In genomic region chr15:32701863-32702262, GRCh38 we compare ENCODE assay signal across 19 cellular contexts. TPM values are rescaled to one million over a fixed set of nuclear protein-coding genes. Genes with fewer than 3 reads are reported as not detected.
"Had no signal": no experiment of that assay in that cellular context is flagged by ENCODE, and none has a peak within 500 bp of the region (broad histone marks: within the 10 kb centered on the region; RNA-seq: fewer than 3 reads in every experiment).

No MANE protein-coding gene starts in this region.

- H3K4me3 ChIP-seq: cardiac muscle cell, thyroid gland had no signal

- H3K27ac Mint-ChIP-seq: activated naive CD4-positive, alpha-beta T cell treated with anti-CD3 and anti-CD28 coated beads for 36 hours; activated naive CD8-positive, alpha-beta T cell treated with anti-CD3 and anti-CD28 coated beads, Interleukin-2, amount 50 U/mL, for 24 hours; activated T-helper 17 cell treated with anti-CD3 and anti-CD28 coated beads, Interleukin-2, amount 50 U/mL, for 72 hours; natural killer cell; stimulated activated naive B cell treated with anti-CD40 and anti-IgM and Interleukin-4, amounts not matched to agents 10 μg/mL and 1 μg/mL and 100 μg/mL, for 72 hours had no signal

- H3K36me3 Mint-ChIP-seq: natural killer cell; stimulated activated naive B cell treated with anti-CD40 and anti-IgM and Interleukin-4, amounts not matched to agents 10 μg/mL and 1 μg/mL and 100 μg/mL, for 72 hours had no signal

- H3K4me1 Mint-ChIP-seq: activated naive CD8-positive, alpha-beta T cell treated with anti-CD3 and anti-CD28 coated beads, Interleukin-2, amount 50 U/mL, for 24 hours; activated T-helper 17 cell treated with anti-CD3 and anti-CD28 coated beads, Interleukin-2, amount 50 U/mL, for 72 hours; natural killer cell; stimulated activated naive B cell treated with anti-CD40 and anti-IgM and Interleukin-4, amounts not matched to agents 10 μg/mL and 1 μg/mL and 100 μg/mL, for 72 hours had no signal

- H3K4me3 Mint-ChIP-seq: activated naive CD4-positive, alpha-beta T cell treated with anti-CD3 and anti-CD28 coated beads for 36 hours; activated naive CD8-positive, alpha-beta T cell treated with anti-CD3 and anti-CD28 coated beads, Interleukin-2, amount 50 U/mL, for 24 hours; activated T-helper 17 cell treated with anti-CD3 and anti-CD28 coated beads, Interleukin-2, amount 50 U/mL, for 72 hours; natural killer cell; stimulated activated naive B cell treated with anti-CD40 and anti-IgM and Interleukin-4, amounts not matched to agents 10 μg/mL and 1 μg/mL and 100 μg/mL, for 72 hours had no signal

- H3K4me1 ChIP-seq: thyroid gland had no signal

- H3K9me3 Mint-ChIP-seq: activated naive CD4-positive, alpha-beta T cell treated with anti-CD3 and anti-CD28 coated beads for 36 hours; activated naive CD8-positive, alpha-beta T cell treated with anti-CD3 and anti-CD28 coated beads, Interleukin-2, amount 50 U/mL, for 24 hours; activated T-helper 17 cell treated with anti-CD3 and anti-CD28 coated beads, Interleukin-2, amount 50 U/mL, for 72 hours; natural killer cell; stimulated activated naive B cell treated with anti-CD40 and anti-IgM and Interleukin-4, amounts not matched to agents 10 μg/mL and 1 μg/mL and 100 μg/mL, for 72 hours had no signal

- H3K36me3 ChIP-seq: cardiac muscle cell, neutrophil, thyroid gland had no signal

- ATAC-seq: activated naive CD8-positive, alpha-beta T cell treated with anti-CD3 and anti-CD28 coated beads, Interleukin-2, amount 50 U/mL, for 24 hours; activated T-helper 17 cell treated with anti-CD3 and anti-CD28 coated beads, Interleukin-2, amount 50 U/mL, for 72 hours; left ventricle myocardium superior; natural killer cell; stimulated activated naive B cell treated with anti-CD40 and anti-IgM and Interleukin-4, amounts not matched to agents 10 μg/mL and 1 μg/mL and 100 μg/mL, for 72 hours had no signal

- H3K27ac ChIP-seq: cardiac muscle cell, neutrophil, thyroid gland had no signal

- H3K27me3 ChIP-seq: cardiac muscle cell, thyroid gland had no signal

- DNase-seq: activated CD4-positive, CD25-positive, alpha-beta regulatory T cell treated with anti-CD3 and anti-CD28 coated beads, Interleukin-2, amount 50 U/mL, for 72 hours; activated naive CD4-positive, alpha-beta T cell treated with anti-CD3 and anti-CD28 coated beads for 36 hours; activated naive CD8-positive, alpha-beta T cell treated with anti-CD3 and anti-CD28 coated beads, Interleukin-2, amount 50 U/mL, for 24 hours; aorta; erythroblast; hypothalamus; left ventricle myocardium superior; natural killer cell; posterior cingulate gyrus; retina; stimulated activated CD4-positive, alpha-beta T cell treated with anti-CD3 and anti-CD28 coated beads, Interleukin-15, amount 100 ng/mL, for 24 hours; stimulated activated CD4-positive, alpha-beta T cell treated with anti-CD3 and anti-CD28 coated beads, Interleukin-4, amount 100 ng/mL, for 1 hour; stimulated activated naive B cell treated with anti-CD40 and anti-IgM and Interleukin-4, amounts not matched to agents 10 μg/mL and 1 μg/mL and 100 μg/mL, for 72 hours; T-helper 9 cell; thyroid gland had no signal

- H3K9me3 ChIP-seq: neutrophil, thyroid gland had no signal

RNA-seq across cellular contexts. Expression of gene GREM1, which starts 15.9 kb away (rescaled TPM):
- total RNA-seq: activated CD8-positive, alpha-beta memory T cell treated with anti-CD3 and anti-CD28 coated beads for 36 hours; activated naive CD4-positive, alpha-beta T cell treated with anti-CD3 and anti-CD28 coated beads for 36 hours; activated T-helper 17 cell treated with anti-CD3 and anti-CD28 coated beads, Interleukin-2, amount 50 U/mL, for 72 hours; natural killer cell had no signal
